21 cellular contexts compared by ENCODE assay signal in the genomic region with DNA sequence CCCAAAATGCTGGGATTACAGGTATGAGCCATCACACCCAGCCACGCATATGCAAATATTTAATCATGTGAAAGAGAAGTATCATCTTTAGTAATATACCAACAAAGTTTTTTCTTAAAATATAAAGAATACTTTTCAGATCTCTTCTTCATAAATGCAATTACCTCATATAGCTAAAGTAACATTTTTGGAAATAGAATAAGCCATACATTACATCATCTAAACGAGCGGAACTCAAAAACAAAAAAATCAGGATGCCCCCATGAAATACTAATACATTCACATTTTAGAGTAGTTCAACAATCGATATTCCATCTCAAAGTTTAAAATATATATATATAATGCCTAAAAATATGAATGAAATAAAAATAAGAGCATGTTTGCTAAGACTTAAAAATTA. TPM values are rescaled to one million over a fixed set of nuclear protein-coding genes. Genes with fewer than 3 reads are reported as not detected.
DNase-seq lines count a peak whose midpoint lies in the region; ATAC-seq and TF ChIP-seq lines count a peak whose summit lies in the region.
"Had no signal": no experiment of that assay in that cellular context is flagged by ENCODE, and none has a peak within 500 bp of the region (broad histone marks: within the 10 kb centered on the region; RNA-seq: fewer than 3 reads in every experiment).

No MANE protein-coding gene starts in this region.

- peak overlapping the region; percentile 38 for H3K27ac Mint-ChIP-seq in activated T-helper 2 cell treated with anti-CD3 and anti-CD28 coated beads, Interferon-gamma antibody, Interleukin-2, Interleukin-4, amounts not matched to agents 10 μg/mL and 5 μg/mL and 100 μg/mL, durations not matched to agents 14 hours and 24 hours and 36 hours
- H3K27ac Mint-ChIP-seq in nephron progenitor cell: peak overlapping the region; percentile 32
- H3K27ac Mint-ChIP-seq: CD4-positive, alpha-beta T cell had no signal

- H3K9me3 Mint-ChIP-seq in activated T-helper 2 cell treated with anti-CD3 and anti-CD28 coated beads, Interferon-gamma antibody, Interleukin-2, Interleukin-4, amounts not matched to agents 10 μg/mL and 5 μg/mL and 100 μg/mL, durations not matched to agents 14 hours and 24 hours and 36 hours: no peaks in the 10 kb centered on the region
- H3K9me3 Mint-ChIP-seq in nephron progenitor cell: no peaks in the 10 kb centered on the region
- H3K9me3 Mint-ChIP-seq: CD14-positive monocyte; CD4-positive, alpha-beta T cell; CD8-positive, alpha-beta memory T cell had no signal

- no peak for TF ChIP-seq POLR2A in breast epithelium (IDR thresholded peaks at IDR 0.05)

- H3K4me1 ChIP-seq in DOHH2 (ENCODE audit: control insufficient read depth, low read length) (peaks cover 45% of the 10 kb centered on the region), HEK293 (ENCODE audit: control insufficient read depth, insufficient read depth, low read length) (no peaks in the 10 kb centered on the region), breast epithelium (no peaks in the 10 kb centered on the region)
- H3K4me1 ChIP-seq: BE2C had no signal

- POLR2A ChIA-PET in HEK293 (lab: Yijun Ruan, JAX): no interaction called here

- peak overlapping the region; percentile 85 for H3K4me2 ChIP-seq in DOHH2 (ENCODE audit: low read length)
- H3K4me2 ChIP-seq: A549 had no signal

- no peaks in the 10 kb centered on the region for H3K27me3 ChIP-seq in DOHH2 (ENCODE audit: control insufficient read depth, low read length)
- no peaks in the 10 kb centered on the region for H3K27me3 ChIP-seq in breast epithelium
- H3K27me3 ChIP-seq: BE2C; BLaER1 treated with 17β-estradiol and CSF1 and Interleukin-3, amounts not matched to agents 10 nM and 100 nM had no signal

- H3K9me2 ChIP-seq in DOHH2 (replicated peaks; ENCODE audit: control insufficient read depth, low read length): no peaks in the 10 kb centered on the region

- peaks cover 83% of the 10 kb centered on the region for H3K36me3 ChIP-seq in DOHH2 (ENCODE audit: control insufficient read depth, low read length)
- peaks cover 7 to 30% of the 10 kb centered on the region in 2 experiments; a peak in 2 of 3 replicates for H3K36me3 ChIP-seq in HEK293 (ENCODE audit: control insufficient read depth in 2 of 2, insufficient read depth in 1 of 2, low read length in 2 of 2)
- H3K36me3 ChIP-seq in breast epithelium: no peaks in the 10 kb centered on the region
- H3K36me3 ChIP-seq: BE2C had no signal

- H3K4me3 Mint-ChIP-seq in activated T-helper 2 cell treated with anti-CD3 and anti-CD28 coated beads, Interferon-gamma antibody, Interleukin-2, Interleukin-4, amounts not matched to agents 10 μg/mL and 5 μg/mL and 100 μg/mL, durations not matched to agents 14 hours and 24 hours and 36 hours (ENCODE audit: low read depth): no peak overlapping the region
- no peak overlapping the region for H3K4me3 Mint-ChIP-seq in nephron progenitor cell
- H3K4me3 Mint-ChIP-seq: CD14-positive monocyte; CD4-positive, alpha-beta T cell had no signal

- peaks cover 94% of the 10 kb centered on the region for H3K79me2 ChIP-seq in DOHH2 (ENCODE audit: control insufficient read depth, low read length)

- TF ChIP-seq CTCF in DOHH2 (IDR thresholded peaks at IDR 0.05; ENCODE audit: low read depth, low read length, poor library complexity, severe bottlenecking) (no peak), HEK293 (tag by site-specific recombination; IDR thresholded peaks at IDR 0.05) (no peak), nephron progenitor cell (IDR thresholded peaks at IDR 0.05) (no peak), breast epithelium (IDR thresholded peaks at IDR 0.05) (no peak)

- CTCF ChIA-PET in HEK293 (lab: Yijun Ruan, JAX): interaction anchor here (0.8 kb wide), 1 partner anchor 28 kb away, joined by 5 read pairs; no protein-coding TSS in a partner anchor

- ATAC-seq in GM21723 (IDR thresholded peaks at IDR 0.05; ENCODE audit: unreplicated experiment): no peak
- ATAC-seq: A549 had no signal

- no peaks in the 10 kb centered on the region for H3K27me3 Mint-ChIP-seq in activated T-helper 2 cell treated with anti-CD3 and anti-CD28 coated beads, Interferon-gamma antibody, Interleukin-2, Interleukin-4, amounts not matched to agents 10 μg/mL and 5 μg/mL and 100 μg/mL, durations not matched to agents 14 hours and 24 hours and 36 hours (ENCODE audit: low read depth)
- no peaks in the 10 kb centered on the region for H3K27me3 Mint-ChIP-seq in nephron progenitor cell (ENCODE audit: low read depth, poor library complexity)
- H3K27me3 Mint-ChIP-seq: CD4-positive, alpha-beta T cell; CD8-positive, alpha-beta memory T cell had no signal

- peaks cover 57% of the 10 kb centered on the region for H3K36me3 Mint-ChIP-seq in activated T-helper 2 cell treated with anti-CD3 and anti-CD28 coated beads, Interferon-gamma antibody, Interleukin-2, Interleukin-4, amounts not matched to agents 10 μg/mL and 5 μg/mL and 100 μg/mL, durations not matched to agents 14 hours and 24 hours and 36 hours (ENCODE audit: low read depth)
- peaks cover 44% of the 10 kb centered on the region for H3K36me3 Mint-ChIP-seq in nephron progenitor cell (ENCODE audit: low read depth)

- H4K20me1 ChIP-seq in DOHH2 (ENCODE audit: control insufficient read depth, insufficient read depth, low read depth, low read length): 0 out of 2 replicates have a peak, but pooled peaks cover 8% of the 10 kb centered on the region

- no peak for DNase-seq in activated T-helper 2 cell treated with anti-CD3 and anti-CD28 coated beads, Interferon-gamma antibody, Interleukin-2, Interleukin-4, amounts not matched to agents 10 μg/mL and 5 μg/mL and 100 μg/mL, durations not matched to agents 14 hours and 24 hours and 36 hours (ENCODE audit: low spot score)
- DNase-seq in nephron progenitor cell: no peak
- no peak for DNase-seq in activated CD8-positive, alpha-beta memory T cell treated with anti-CD3 and anti-CD28 coated beads for 24 hours
- no peak for DNase-seq in breast epithelium (ENCODE audit: low spot score in 2 of 2)
- DNase-seq: 8988T; ACHN; AML-193; BE2C; CD4-positive, alpha-beta T cell; CD8-positive, alpha-beta memory T cell; DMS 273 treated with DMSO at 0.1 percent for 48 hours; DMS79; GF-D8; GOT3 had no signal

- intact Hi-C loops in activated T-helper 2 cell treated with anti-CD3 and anti-CD28 coated beads, Interferon-gamma antibody, Interleukin-2, Interleukin-4, amounts not matched to agents 10 μg/mL and 5 μg/mL and 100 μg/mL, durations not matched to agents 14 hours and 24 hours and 36 hours (cut with micrococcal nuclease): no loop called here
- intact Hi-C loops in breast epithelium (cut with DNase I; ENCODE audit: low total_unique reads): no loop called here

- H3F3A ChIP-seq in DOHH2 (ENCODE audit: control insufficient read depth, insufficient read depth): peaks cover 28% of the 10 kb centered on the region

- peaks cover 17% of the 10 kb centered on the region for H3K4me1 Mint-ChIP-seq in activated T-helper 2 cell treated with anti-CD3 and anti-CD28 coated beads, Interferon-gamma antibody, Interleukin-2, Interleukin-4, amounts not matched to agents 10 μg/mL and 5 μg/mL and 100 μg/mL, durations not matched to agents 14 hours and 24 hours and 36 hours (ENCODE audit: low read depth)
- peaks cover 20% of the 10 kb centered on the region for H3K4me1 Mint-ChIP-seq in nephron progenitor cell

- peak overlapping the region; percentile 19; the same call in 1 of the 2 replicates for H3K4me3 ChIP-seq in DOHH2 (ENCODE audit: low read length)
- no peak overlapping the region for H3K4me3 ChIP-seq in HEK293 (ENCODE audit: low read depth, low read length)
- no peak overlapping the region for H3K4me3 ChIP-seq in breast epithelium
- H3K4me3 ChIP-seq: A549; BLaER1 treated with 17β-estradiol and CSF1 and Interleukin-3, amounts not matched to agents 10 nM and 100 nM; HAP-1 had no signal

- no peaks in the 10 kb centered on the region for H3K9me3 ChIP-seq in DOHH2 (ENCODE audit: control insufficient read depth, insufficient read depth, low read length)
- H3K9me3 ChIP-seq in HEK293 (ENCODE audit: control insufficient read depth, insufficient read depth, low read depth, low read length): no peaks in the 10 kb centered on the region
- no peaks in the 10 kb centered on the region for H3K9me3 ChIP-seq in breast epithelium
- H3K9me3 ChIP-seq: A549; BE2C; BLaER1 treated with 17β-estradiol and CSF1 and Interleukin-3, amounts not matched to agents 10 nM and 100 nM; HAP-1 had no signal

- peak overlapping the region; percentile 94; the same call in 1 of the 2 replicates for H3K27ac ChIP-seq in DOHH2 (ENCODE audit: low read depth, low read length)
- H3K27ac ChIP-seq in HEK293 (ENCODE audit: extremely low read depth, low read depth, low read length): no peak overlapping the region
- no peak overlapping the region for H3K27ac ChIP-seq in breast epithelium
- H3K27ac ChIP-seq: A549; BLaER1 treated with 17β-estradiol and CSF1 and Interleukin-3, amounts not matched to agents 10 nM and 100 nM had no signal

TF ChIP-seq in HEK293, 187 proteins besides CTCF, POLR2A, EP300 and RAD21:
- TF ChIP-seq ZFP41 (tag by site-specific recombination; IDR thresholded peaks at IDR 0.05; ENCODE audit: borderline replicate concordance): no peak
- TF ChIP-seq, protein P1, sequence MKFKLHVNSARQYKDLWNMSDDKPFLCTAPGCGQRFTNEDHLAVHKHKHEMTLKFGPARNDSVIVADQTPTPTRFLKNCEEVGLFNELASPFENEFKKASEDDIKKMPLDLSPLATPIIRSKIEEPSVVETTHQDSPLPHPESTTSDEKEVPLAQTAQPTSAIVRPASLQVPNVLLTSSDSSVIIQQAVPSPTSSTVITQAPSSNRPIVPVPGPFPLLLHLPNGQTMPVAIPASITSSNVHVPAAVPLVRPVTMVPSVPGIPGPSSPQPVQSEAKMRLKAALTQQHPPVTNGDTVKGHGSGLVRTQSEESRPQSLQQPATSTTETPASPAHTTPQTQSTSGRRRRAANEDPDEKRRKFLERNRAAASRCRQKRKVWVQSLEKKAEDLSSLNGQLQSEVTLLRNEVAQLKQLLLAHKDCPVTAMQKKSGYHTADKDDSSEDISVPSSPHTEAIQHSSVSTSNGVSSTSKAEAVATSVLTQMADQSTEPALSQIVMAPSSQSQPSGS (tag by site-specific recombination; IDR thresholded peaks at IDR 0.05; ENCODE audit: low read depth): peak; percentile 77

RNA-seq across cellular contexts. Expression of a gene that starts 4.7 kb away (rescaled TPM):
- 32.4 and 33.9 TPM in 2 replicates for total RNA-seq in activated T-helper 2 cell treated with anti-CD3 and anti-CD28 coated beads, Interferon-gamma antibody, Interleukin-2, Interleukin-4, amounts not matched to agents 10 μg/mL and 5 μg/mL and 100 μg/mL, durations not matched to agents 14 hours and 24 hours and 36 hours
- total RNA-seq in breast epithelium: 10 to 100 TPM; 10.9 to 18.4 (median 12.8) TPM

RNA-seq across cellular contexts. Expression of a gene that starts 56.2 kb away (rescaled TPM):
- 14.8 and 15.6 TPM in 2 replicates for total RNA-seq in activated T-helper 2 cell treated with anti-CD3 and anti-CD28 coated beads, Interferon-gamma antibody, Interleukin-2, Interleukin-4, amounts not matched to agents 10 μg/mL and 5 μg/mL and 100 μg/mL, durations not matched to agents 14 hours and 24 hours and 36 hours
- 10 to 100 TPM; 21.3 to 43.6 (median 40.7) TPM for total RNA-seq in breast epithelium
